In the genomic region with DNA sequence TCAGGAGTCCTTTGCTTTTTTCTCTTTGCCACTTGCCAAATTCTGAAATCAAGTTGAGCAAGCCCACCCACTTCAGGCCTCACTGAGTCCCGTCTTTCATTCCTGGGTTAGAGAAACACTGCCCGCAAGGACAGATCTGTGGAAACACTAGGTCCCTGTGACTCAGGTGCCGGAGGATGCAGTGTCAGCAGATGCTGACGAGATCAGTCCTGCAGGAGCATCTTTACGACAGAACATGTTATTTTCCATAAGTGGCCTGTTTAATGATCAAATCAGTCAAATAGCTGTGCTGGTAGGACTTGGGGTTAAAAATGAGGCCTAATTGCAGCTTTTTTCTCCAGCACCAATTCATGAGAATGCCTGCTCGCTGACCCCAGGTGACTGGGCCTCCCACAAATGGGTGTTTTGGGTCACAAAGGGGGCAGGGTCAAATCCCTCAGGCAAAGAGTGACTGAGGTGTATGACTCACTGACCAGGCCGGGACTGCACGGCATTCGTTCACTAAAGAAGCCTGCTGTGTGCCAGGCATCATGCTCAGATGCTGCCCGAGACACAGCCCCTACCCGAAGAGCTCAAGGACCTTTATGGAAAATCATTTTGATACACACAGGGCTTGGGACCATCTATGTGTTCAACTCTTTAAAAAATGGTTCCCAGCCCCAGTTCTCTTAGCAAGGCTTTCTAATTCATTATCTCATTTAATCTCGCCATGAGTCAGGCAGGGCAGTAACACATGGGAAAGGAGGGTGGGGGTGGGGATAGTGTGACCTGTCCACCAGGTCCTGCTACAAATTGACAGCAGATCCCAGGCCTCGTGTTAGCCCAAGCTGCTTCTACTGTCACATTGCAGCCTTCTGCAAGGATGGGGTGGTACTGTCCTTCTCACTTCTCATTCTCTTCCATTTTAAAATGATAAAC, we compare ENCODE assay signal across 14 cellular contexts. TPM values are rescaled to one million over a fixed set of nuclear protein-coding genes. Genes with fewer than 3 reads are reported as not detected.
A peak's percentile ranks its signal among the peaks of the same experiment; 100 is the strongest.
DNase-seq lines count a peak whose midpoint lies in the region; ATAC-seq, FAIRE-seq and TF ChIP-seq lines count a peak whose summit lies in the region.
"Had no signal": no experiment of that assay in that cellular context is flagged by ENCODE, and none has a peak within 500 bp of the region (broad histone marks: within the 10 kb centered on the region; RNA-seq: fewer than 3 reads in every experiment).

No MANE protein-coding gene starts in this region.

- no peak for ATAC-seq in HG02973 (IDR thresholded peaks at IDR 0.05; ENCODE audit: unreplicated experiment)
- ATAC-seq: mucosa of descending colon had no signal

- H3K36me3 ChIP-seq in adipocyte (ENCODE audit: control insufficient read depth, insufficient read depth, low read length, severe bottlenecking) (no peaks in the 10 kb centered on the region), kidney (ENCODE audit: control insufficient read depth in 1 of 2, insufficient read depth in 2 of 2, low read length in 2 of 2) (no peaks in the 10 kb centered on the region)

- H3K4me3 ChIP-seq in AG10803 (ENCODE audit: low read length), result no peak overlapping the region
- H3K4me3 ChIP-seq in adipocyte (ENCODE audit: low read length), result no peak overlapping the region
- H3K4me3 ChIP-seq in kidney (ENCODE audit: low read length in 2 of 2), result no peak overlapping the region
- H3K4me3 ChIP-seq: mucosa of descending colon, thyroid gland had no signal

- no peaks in the 10 kb centered on the region for H3K27me3 ChIP-seq in adipocyte (replicated peaks; ENCODE audit: control insufficient read depth, insufficient read depth, low read length)
- H3K27me3 ChIP-seq: thyroid gland had no signal

- no peak overlapping the region for H3K27ac ChIP-seq in kidney (ENCODE audit: low read depth in 2 of 2, low read length in 2 of 2)
- H3K27ac ChIP-seq: thyroid gland had no signal

- H3K9ac ChIP-seq in adipocyte (ENCODE audit: low read length) (no peak overlapping the region), kidney (ENCODE audit: low read length in 2 of 2) (no peak overlapping the region)

- intact Hi-C loops in kidney (cut with DNase I), result no loop called here

- peaks cover 10% of the 10 kb centered on the region for H3K4me1 ChIP-seq in adipocyte (ENCODE audit: control insufficient read depth, insufficient read depth, low read length)
- H3K4me1 ChIP-seq in kidney (ENCODE audit: control insufficient read depth in 1 of 2, insufficient read depth in 1 of 2, low read depth in 1 of 2, low read length in 2 of 2), result peaks cover 8 to 11% of the 10 kb centered on the region in 2 donors

- peak overlapping the region; percentile 80 for H3K27ac Mint-ChIP-seq in HFFc6
- H3K27ac Mint-ChIP-seq: activated naive CD8-positive, alpha-beta T cell had no signal

- no peak for FAIRE-seq in kidney (lab: Jason Lieb, UNC)
- FAIRE-seq: HTR-8/SVneo had no signal

- H3K27me3 Mint-ChIP-seq in HFFc6 (ENCODE audit: insufficient read depth), result peaks cover 2% of the 10 kb centered on the region; the same call in 1 of the 2 replicates
- H3K27me3 Mint-ChIP-seq: activated naive CD8-positive, alpha-beta T cell had no signal

- DNase-seq in AG10803 (ENCODE audit: low read depth) (peak; percentile 26), HFFc6 (peak; percentile 62), adipocyte (ENCODE audit: low read depth) (peak; percentile 27), kidney (peak; percentile 74), DMS53 treated with DMSO at 0.1 percent for 48 hours (lab: John Stamatoyannopoulos, UW; ENCODE audit: unreplicated experiment) (no peak), AG08396 (ENCODE audit: low spot score) (no peak)
- no peak for DNase-seq in stimulated activated CD4-positive, alpha-beta T cell treated with anti-CD3 and anti-CD28 coated beads, Interleukin-2, amount 100 ng/mL, for 24 hours
- DNase-seq: mucosa of descending colon; NCI-H524; stimulated activated CD4-positive, alpha-beta T cell treated with anti-CD3 and anti-CD28 coated beads, Interleukin-1b, Interleukin-23, amount 100 ng/mL, for 48 hours; thyroid gland had no signal

- TF ChIP-seq CTCF in AG10803 (conservative IDR thresholded peaks at IDR 0.05; ENCODE audit: low read length) (no peak), HFFc6 (IDR thresholded peaks at IDR 0.05) (no peak), kidney (IDR thresholded peaks at IDR 0.05; ENCODE audit: borderline replicate concordance, extremely low read depth, insufficient read depth) (no peak)

- H3K4me1 Mint-ChIP-seq in HFFc6 (ENCODE audit: low read depth), result peaks cover 38% of the 10 kb centered on the region

- H3K9me3 ChIP-seq in adipocyte (ENCODE audit: control insufficient read depth, low read length), result no peaks in the 10 kb centered on the region
- H3K9me3 ChIP-seq in kidney (ENCODE audit: control insufficient read depth in 1 of 2, low read length in 2 of 2), result no peaks in the 10 kb centered on the region
- H3K9me3 ChIP-seq: mucosa of descending colon, thyroid gland had no signal

- H3K4me3 Mint-ChIP-seq in HFFc6, result peak overlapping the region; percentile 37
- H3K4me3 Mint-ChIP-seq: activated naive CD8-positive, alpha-beta T cell had no signal

- H3K36me3 Mint-ChIP-seq in HFFc6 (ENCODE audit: low read depth), result no peaks in the 10 kb centered on the region
- H3K36me3 Mint-ChIP-seq: activated naive CD8-positive, alpha-beta T cell had no signal

- H3K9me3 Mint-ChIP-seq in HFFc6, result no peaks in the 10 kb centered on the region

RNA-seq across cellular contexts. Expression of gene ZNF775, which starts 21.0 kb away (rescaled TPM):
- 1 to 10 TPM; 2.7 to 3.8 (median 2.9) TPM for total RNA-seq in HFFc6 (2021; fragmentation: NEBNext Ultra II Directional; extraction: Animal tissue kit (Norgen Biotek cat#: 25700))
- 3.7 TPM for total RNA-seq in kidney
- 5.2 TPM for polyA plus RNA-seq in kidney (ENCODE audit: insufficient read depth, low read depth, low replicate concordance)

RNA-seq across cellular contexts. Expression of gene REPIN1, which starts 31.5 kb away (rescaled TPM):
- 10 to 100 TPM; 68.8 to 78.3 (median 75.5) TPM for total RNA-seq in HFFc6 (2021; fragmentation: NEBNext Ultra II Directional; extraction: Animal tissue kit (Norgen Biotek cat#: 25700))
- 95.8 TPM for total RNA-seq in kidney
- polyA plus RNA-seq in kidney (ENCODE audit: insufficient read depth, low read depth, low replicate concordance), result 53.7 TPM

RNA-seq across cellular contexts. Expression of gene GIMAP8, which starts 50.3 kb away (rescaled TPM):
- total RNA-seq in HFFc6 (2021; fragmentation: NEBNext Ultra II Directional; extraction: Animal tissue kit (Norgen Biotek cat#: 25700)), result not detected
- 24.3 TPM for total RNA-seq in kidney
- 10.2 TPM for polyA plus RNA-seq in kidney (ENCODE audit: insufficient read depth, low read depth, low replicate concordance)

RNA-seq across cellular contexts. Expression of gene RARRES2, which starts 58.7 kb away (rescaled TPM):
- total RNA-seq in HFFc6 (2021; fragmentation: NEBNext Ultra II Directional; extraction: Animal tissue kit (Norgen Biotek cat#: 25700)), result under 1 TPM in 2 of 6 experiments, not detected in 4; 0.28 to 0.39 TPM
- total RNA-seq in kidney, result 104 TPM
- 475 TPM for polyA plus RNA-seq in kidney (ENCODE audit: insufficient read depth, low read depth, low replicate concordance)

Comparison
In these comparisons a context has a peak if more than half of its experiments do, and no peak if none do; other contexts are left out.
1. DNase-seq: peak in AG10803 (single experiment), HFFc6 (single experiment), adipocyte (single experiment) and kidney (single experiment); none in DMS53 treated with DMSO at 0.1 percent for 48 hours (single experiment), stimulated activated CD4-positive, alpha-beta T cell treated with anti-CD3 and anti-CD28 coated beads, Interleukin-2, amount 100 ng/mL, for 24 hours (0 of 2) and AG08396 (single experiment).
2. RNA of gene GIMAP8, which starts 50.3 kb away (total RNA-seq): 24.3 TPM in kidney (single experiment); not detected in HFFc6; every median in the first group is over 10 times any median in the second.